9 cellular contexts compared by ENCODE assay signal in genomic region chr1:177164380-177165068, GRCh38. TPM values are rescaled to one million over a fixed set of nuclear protein-coding genes. Genes with fewer than 3 reads are reported as not detected.
DNase-seq lines count a peak whose midpoint lies in the region; ATAC-seq, FAIRE-seq and TF ChIP-seq lines count a peak whose summit lies in the region.
"Had no signal": no experiment of that assay in that cellular context is flagged by ENCODE, and none has a peak within 500 bp of the region (broad histone marks: within the 10 kb centered on the region; RNA-seq: fewer than 3 reads in every experiment).

ASTN1 (minus strand) TSS chr1:177164712; CDS start chr1:177164676, 36 bp downstream.

- H3K9me3 ChIP-seq in H1 (ENCODE audit: insufficient read depth in 2 of 2, low read depth in 1 of 2, low read length in 1 of 2) (no peaks in the 10 kb centered on the region), mesodermal cell (ENCODE audit: control insufficient read depth, low read length) (no peaks in the 10 kb centered on the region), upper lobe of right lung (no peaks in the 10 kb centered on the region)

- no peak for FAIRE-seq in H1 (lab: Jason Lieb, UNC)

- peak within 1 kb of the TSS; percentile 86; the same call in 1 of the 2 replicates for H2BK12ac ChIP-seq in H1 (ENCODE audit: low read depth, low read length)

- H3K4me3 ChIP-seq in H1 (ENCODE audit: extremely low read depth in 1 of 4, insufficient read depth in 2 of 4, low read depth in 3 of 4, low read length in 4 of 4) (peak within 1 kb of the TSS; percentile 80 to 86 (median 82)), mesodermal cell (ENCODE audit: extremely low read depth, insufficient read depth, low read length, poor library complexity, severe bottlenecking) (peak within 1 kb of the TSS; percentile 31), upper lobe of right lung (peak within 1 kb of the TSS; percentile 4)

- no peak within 1 kb of the TSS for H4K5ac ChIP-seq in H1 (ENCODE audit: insufficient read length, low read depth, low read length)

- no peak for ATAC-seq in upper lobe of right lung
- no peak for ATAC-seq in HG03159 (IDR thresholded peaks at IDR 0.05; ENCODE audit: unreplicated experiment)

- peak within 1 kb of the TSS; percentile 28 for H4K8ac ChIP-seq in H1 (ENCODE audit: extremely low read depth, insufficient read depth, low read length)

- H3K9ac ChIP-seq in H1 (replicated peaks in 1 of 4; ENCODE audit: extremely low read depth in 1 of 4, low read depth in 3 of 4, low read length in 3 of 4), result peak within 1 kb of the TSS in 3 of 4 experiments; percentile 19 to 46 (median 36); a peak in 6 of 7 replicates

- peaks cover 7 to 42% (median 34%) of the 10 kb centered on the region in 4 experiments for H3K27me3 ChIP-seq in H1 (replicated peaks in 1 of 4; ENCODE audit: control insufficient read depth in 3 of 4, extremely low read depth in 1 of 4, insufficient read depth in 3 of 4, low read length in 3 of 4)
- peaks cover 37% of the 10 kb centered on the region for H3K27me3 ChIP-seq in upper lobe of right lung

- WGBS in H1 (ENCODE audit: extremely low coverage in 1 of 2, insufficient coverage in 1 of 2, insufficient read length in 1 of 2, insufficient replicate concordance in 2 of 2, low coverage in 1 of 2, low lambda C conversion rate in 2 of 2, missing lambda C conversion rate in 1 of 2), 2 experiments, result 2% methylated on average over 29 of the region's 49 CpGs; no CpG with 5 or more reads in 1 of the 2 experiments
- 0% methylated on average over 25 to 39 of the region's 49 CpGs for WGBS in mesodermal cell (ENCODE audit: insufficient coverage in 2 of 2), 2 experiments

- H3K4me1 ChIP-seq in H1 (replicated peaks in 1 of 4; ENCODE audit: control insufficient read depth in 3 of 4, insufficient read depth in 4 of 4, low read length in 3 of 4) (peaks cover 0 to 5% (median 4%) of the 10 kb centered on the region in 4 experiments; a peak in 4 of 7 replicates), mesodermal cell (ENCODE audit: control insufficient read depth, insufficient read depth, low read length, poor library complexity, severe bottlenecking) (no peaks in the 10 kb centered on the region), upper lobe of right lung (no peaks in the 10 kb centered on the region)

- H2AFZ ChIP-seq in H1 (ENCODE audit: low read length), result peak within 1 kb of the TSS; percentile 90

- no peaks in the 10 kb centered on the region for H3K79me2 ChIP-seq in H1 (ENCODE audit: control insufficient read depth in 1 of 2, insufficient read depth in 2 of 2, low read length in 2 of 2)

- peaks cover 13% of the 10 kb centered on the region for H3K23me2 ChIP-seq in H1 (ENCODE audit: low read depth, low read length)

- no peak within 1 kb of the TSS for H2BK5ac ChIP-seq in H1 (ENCODE audit: low read depth, low read length)

- H3K79me1 ChIP-seq in H1 (ENCODE audit: low read depth, low read length), result no peaks in the 10 kb centered on the region

- peak within 1 kb of the TSS; percentile 91 for H2BK120ac ChIP-seq in H1 (replicated peaks; ENCODE audit: low read depth, low read length)

- H2BK15ac ChIP-seq in H1 (ENCODE audit: low read length), result peak within 1 kb of the TSS; percentile 89; the same call in 1 of the 2 replicates

- TF ChIP-seq RAD21 in H1 (IDR thresholded peaks at IDR 0.05 in 1 of 2, conservative IDR thresholded peaks at IDR 0.05 in 1 of 2; ENCODE audit: low read depth in 2 of 2, low read length in 2 of 2), result 0 out of 4 replicates have a peak, but pooled peaks of 1 of the 2 experiments have one; percentile 2

- H2AK5ac ChIP-seq in H1 (ENCODE audit: low read depth, low read length), result no peak within 1 kb of the TSS

- no peak within 1 kb of the TSS for H3K23ac ChIP-seq in H1 (ENCODE audit: insufficient read length)

- H3K27ac ChIP-seq in H1 (ENCODE audit: low read depth, low read length), result no peak within 1 kb of the TSS
- H3K27ac ChIP-seq in mesodermal cell (ENCODE audit: low read depth, low read length, severe bottlenecking), result no peak within 1 kb of the TSS
- H3K27ac ChIP-seq in upper lobe of right lung, result no peak within 1 kb of the TSS
- H3K27ac ChIP-seq: VCaP had no signal

- intact Hi-C loops in upper lobe of right lung (cut with DNase I), result no loop called here

- peak within 1 kb of the TSS; percentile 17 for H3K56ac ChIP-seq in H1 (replicated peaks; ENCODE audit: insufficient read length, low read depth, low read length)

- peak within 1 kb of the TSS; percentile 82 to 96 for H3K4me2 ChIP-seq in H1 (ENCODE audit: insufficient read depth in 1 of 2, low read depth in 2 of 2, low read length in 2 of 2)

- DNase-seq in NCI-H345 (lab: John Stamatoyannopoulos, UW) (peak; percentile 50), NCI-H345 treated with DMSO at 0.1 percent for 48 hours (lab: John Stamatoyannopoulos, UW; ENCODE audit: unreplicated experiment) (no peak), H1 (ENCODE audit: low read depth in 1 of 2, low spot score in 2 of 2) (peak in 1 of 2 experiments; percentile 78), upper lobe of right lung (no peak), erythroblast (lab: John Stamatoyannopoulos, UW) (no peak), SW480 (ENCODE audit: low spot score) (no peak)

- TF ChIP-seq POLR2A in H1 (IDR thresholded peaks at IDR 0.05; ENCODE audit: control extremely low read depth in 1 of 2, low read depth in 2 of 2, low read length in 2 of 2), result no peak
- no peak for TF ChIP-seq POLR2A in erythroblast (IDR thresholded peaks at IDR 0.05; ENCODE audit: low read length)

- H3K4ac ChIP-seq in H1 (replicated peaks; ENCODE audit: insufficient read length, low read depth, low read length), result no peak within 1 kb of the TSS

- H3K36me3 ChIP-seq in H1 (ENCODE audit: control insufficient read depth in 2 of 4, insufficient read depth in 4 of 4, low read length in 3 of 4) (no peaks in the 10 kb centered on the region), mesodermal cell (ENCODE audit: control insufficient read depth, insufficient read depth, low read length) (no peaks in the 10 kb centered on the region), upper lobe of right lung (no peaks in the 10 kb centered on the region)

- no peaks in the 10 kb centered on the region for H4K20me1 ChIP-seq in H1 (replicated peaks in 1 of 2; ENCODE audit: control insufficient read depth in 1 of 2, insufficient read depth in 2 of 2, low read length in 2 of 2)

- TF ChIP-seq CTCF in H1 (IDR thresholded peaks at IDR 0.05; ENCODE audit: control extremely low read depth in 1 of 3, insufficient read depth in 1 of 3, low read depth in 1 of 3, low read length in 3 of 3), result no peak
- TF ChIP-seq CTCF in upper lobe of right lung (IDR thresholded peaks at IDR 0.05), result no peak

- H3K14ac ChIP-seq in H1 (ENCODE audit: insufficient read length), result no peak within 1 kb of the TSS

- H4K91ac ChIP-seq in H1 (replicated peaks; ENCODE audit: insufficient read length, low read length), result peak within 1 kb of the TSS; percentile 91

- H3K18ac ChIP-seq in H1 (ENCODE audit: extremely low read depth, low read length), result peak within 1 kb of the TSS; percentile 76; the same call in 1 of the 2 replicates

- POLR2A ChIA-PET in H1 (lab: Charles Lee; ENCODE audit: partially characterized antibody), result interaction anchor here (0.6 to 1.7 kb wide), 5 partner anchors 9 to 270 kb away, joined by 3 to 6 read pairs (median 4); no protein-coding TSS in a partner anchor

- H2BK20ac ChIP-seq in H1 (ENCODE audit: low read length), result peak within 1 kb of the TSS; percentile 92

- CTCF ChIA-PET in H1 (lab: Charles Lee; ENCODE audit: partially characterized antibody), result interaction anchor here (0.6 to 3.2 kb wide), 20 partner anchors 8 to 399 kb away, joined by 3 to 23 read pairs (median 4); no protein-coding TSS in a partner anchor

- no peak for TF ChIP-seq EP300 in H1 (IDR thresholded peaks at IDR 0.05; ENCODE audit: borderline replicate concordance in 1 of 2, low read depth in 2 of 2, low read length in 2 of 2)

TF ChIP-seq in H1, 55 proteins besides CTCF, POLR2A, EP300 and RAD21 (continues in another document):
- TF ChIP-seq MAX (IDR thresholded peaks at IDR 0.05) (no peak; the same call in 1 of the 2 replicates), KDM5A (IDR thresholded peaks at IDR 0.05; ENCODE audit: low read length) (no peak), CREB1 (IDR thresholded peaks at IDR 0.05) (no peak), SUZ12 (IDR thresholded peaks at IDR 0.05; ENCODE audit: low read length) (peak; percentile 51; the same call in 1 of the 2 replicates), BCL11A (IDR thresholded peaks at IDR 0.05; ENCODE audit: low read depth in 2 of 2, low read length in 2 of 2) (no peak), JUND (IDR thresholded peaks at IDR 0.05; ENCODE audit: low read length) (no peak), CHD2 (IDR thresholded peaks at IDR 0.05; ENCODE audit: low read length) (no peak), SP4 (IDR thresholded peaks at IDR 0.05; ENCODE audit: low read length) (no peak), KDM4A (IDR thresholded peaks at IDR 0.05; ENCODE audit: low read depth, low read length, severe bottlenecking) (peak; percentile 97), ZNF274 (IDR thresholded peaks at IDR 0.05; ENCODE audit: borderline replicate concordance, extremely low read depth, low read length) (no peak), TCF12 (IDR thresholded peaks at IDR 0.05; ENCODE audit: low read depth, low read length) (no peak), JUN (IDR thresholded peaks at IDR 0.05; ENCODE audit: low read depth, low read length) (no peak), BACH1 (IDR thresholded peaks at IDR 0.05; ENCODE audit: low read length) (no peak), KDM1A (IDR thresholded peaks at IDR 0.05; ENCODE audit: borderline replicate concordance, low read length) (no peak), SP2 (IDR thresholded peaks at IDR 0.05; ENCODE audit: low read length) (no peak), EZH2 (IDR thresholded peaks at IDR 0.05; ENCODE audit: low read depth, low read length, severe bottlenecking) (no peak), SP1 (IDR thresholded peaks at IDR 0.05; ENCODE audit: low read depth, low read length) (0 out of 2 replicates have a peak, but pooled peaks have one; percentile 38)

RNA-seq across cellular contexts. Expression of gene ASTN1, which starts in this region (rescaled TPM):
- 4.1 and 4.3 TPM in 2 replicates for total RNA-seq in H1 (2021; fragmentation: NEBNext Ultra II Directional; extraction: Animal tissue kit (Norgen Biotek cat#: 25700))
- 2.9 and 3.6 TPM in 2 replicates for polyA plus RNA-seq in H1 (2011; rRNA removed)
- 2.6 TPM for polyA plus RNA-seq in H1 (2011; cell fraction: cytosol; rRNA removed)
- polyA plus RNA-seq in H1 (2011; cell fraction: nucleus; rRNA removed), result 7.2 TPM
- 2.3 to 3.5 TPM (median 2.9 TPM) in 4 replicates for polyA plus RNA-seq in H1 (2012, experiment 1 of 2)
- 1.3 TPM for polyA plus RNA-seq in H1 (2012, experiment 2 of 2)
- 3.6 TPM for polyA plus RNA-seq in H1 (2013, experiment 1 of 2)
- polyA plus RNA-seq in H1 (2013, experiment 2 of 2), result 2.8 TPM
- 8.7 and 10.2 TPM in 2 replicates for polyA minus RNA-seq in H1 (2011; rRNA and poly(A)+ RNA removed)
- polyA minus RNA-seq in H1 (2011; cell fraction: cytosol; rRNA and poly(A)+ RNA removed), result 3.3 TPM
- 12.3 TPM for polyA minus RNA-seq in H1 (2011; cell fraction: nucleus; rRNA and poly(A)+ RNA removed)
- polyA plus RNA-seq in mesodermal cell (2013, experiment 1 of 2), result 1.4 TPM
- polyA plus RNA-seq in mesodermal cell (2013, experiment 2 of 2), result 0.91 TPM
- total RNA-seq in upper lobe of right lung, result 0.20 TPM

Comparison
In these comparisons a context has a peak if more than half of its experiments do, and no peak if none do; other contexts are left out.
1. H3K4me3 ChIP-seq: peak in every context shown above with its lines; median percentile 82 in H1; 31 in mesodermal cell; 4 in upper lobe of right lung.